1 cellular context compared by ENCODE assay signal in the genomic region with DNA sequence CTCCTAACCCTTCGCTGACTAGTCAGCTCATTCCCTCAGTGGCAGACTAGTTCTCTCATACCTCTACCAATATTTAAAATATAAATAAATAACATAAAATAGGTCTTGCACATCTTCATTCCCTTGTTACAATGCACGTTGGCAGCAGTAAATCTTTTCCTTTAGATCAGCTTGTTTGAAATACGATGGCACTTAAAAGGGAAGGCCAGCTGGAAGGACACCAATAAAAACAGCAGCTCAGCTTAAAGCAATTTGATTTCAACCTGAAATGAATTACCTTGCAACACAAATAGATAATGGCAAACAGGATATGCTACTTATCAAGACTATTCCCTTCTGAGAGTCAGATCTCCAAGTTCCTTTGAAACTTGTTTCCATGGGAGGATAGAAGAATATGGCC.
A peak's percentile ranks its signal among the peaks of the same experiment; 100 is the strongest.
TF ChIP-seq lines count a peak whose summit lies in the region.

No MANE protein-coding gene starts in this region.

TF ChIP-seq in HEK293, 187 proteins besides CTCF, POLR2A, EP300 and RAD21 (continued from another document):
- TF ChIP-seq, protein P1, sequence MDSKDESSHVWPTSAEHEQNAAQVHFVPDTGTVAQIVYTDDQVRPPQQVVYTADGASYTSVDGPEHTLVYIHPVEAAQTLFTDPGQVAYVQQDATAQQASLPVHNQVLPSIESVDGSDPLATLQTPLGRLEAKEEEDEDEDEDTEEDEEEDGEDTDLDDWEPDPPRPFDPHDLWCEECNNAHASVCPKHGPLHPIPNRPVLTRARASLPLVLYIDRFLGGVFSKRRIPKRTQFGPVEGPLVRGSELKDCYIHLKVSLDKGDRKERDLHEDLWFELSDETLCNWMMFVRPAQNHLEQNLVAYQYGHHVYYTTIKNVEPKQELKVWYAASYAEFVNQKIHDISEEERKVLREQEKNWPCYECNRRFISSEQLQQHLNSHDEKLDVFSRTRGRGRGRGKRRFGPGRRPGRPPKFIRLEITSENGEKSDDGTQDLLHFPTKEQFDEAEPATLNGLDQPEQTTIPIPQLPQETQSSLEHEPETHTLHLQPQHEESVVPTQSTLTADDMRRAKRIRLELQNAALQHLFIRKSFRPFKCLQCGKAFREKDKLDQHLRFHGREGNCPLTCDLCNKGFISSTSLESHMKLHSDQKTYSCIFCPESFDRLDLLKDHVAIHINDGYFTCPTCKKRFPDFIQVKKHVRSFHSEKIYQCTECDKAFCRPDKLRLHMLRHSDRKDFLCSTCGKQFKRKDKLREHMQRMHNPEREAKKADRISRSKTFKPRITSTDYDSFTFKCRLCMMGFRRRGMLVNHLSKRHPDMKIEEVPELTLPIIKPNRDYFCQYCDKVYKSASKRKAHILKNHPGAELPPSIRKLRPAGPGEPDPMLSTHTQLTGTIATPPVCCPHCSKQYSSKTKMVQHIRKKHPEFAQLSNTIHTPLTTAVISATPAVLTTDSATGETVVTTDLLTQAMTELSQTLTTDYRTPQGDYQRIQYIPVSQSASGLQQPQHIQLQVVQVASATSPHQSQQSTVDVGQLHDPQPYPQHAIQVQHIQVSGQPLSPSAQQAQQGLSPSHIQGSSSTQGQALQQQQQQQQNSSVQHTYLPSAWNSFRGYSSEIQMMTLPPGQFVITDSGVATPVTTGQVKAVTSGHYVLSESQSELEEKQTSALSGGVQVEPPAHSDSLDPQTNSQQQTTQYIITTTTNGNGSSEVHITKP (tag by site-specific recombination; IDR thresholded peaks at IDR 0.05), result no peak
- 0 out of 2 replicates have a peak, but pooled peaks have one; percentile 23 for TF ChIP-seq ZNF843 (tag by site-specific recombination; IDR thresholded peaks at IDR 0.05)
- TF ChIP-seq ZNF350 (tag by site-specific recombination; IDR thresholded peaks at IDR 0.05), result no peak
- no peak for TF ChIP-seq SCRT2 (tag by site-specific recombination; IDR thresholded peaks at IDR 0.05)
- no peak for TF ChIP-seq SETDB1 (IDR thresholded peaks at IDR 0.05; ENCODE audit: insufficient read length, low read length)
- TF ChIP-seq ZNF560 (tag by site-specific recombination; IDR thresholded peaks at IDR 0.05; ENCODE audit: borderline replicate concordance), result no peak
- peak; percentile 58; the same call in 1 of the 2 replicates for TF ChIP-seq TCF7L2 (IDR thresholded peaks at IDR 0.05; ENCODE audit: borderline replicate concordance, low read depth, low read length)
- no peak for TF ChIP-seq ELK4 (IDR thresholded peaks at IDR 0.05; ENCODE audit: borderline replicate concordance, low read depth, low read length)
- TF ChIP-seq OVOL3 (tag by site-specific recombination; IDR thresholded peaks at IDR 0.05), result 0 out of 2 replicates have a peak, but pooled peaks have one; percentile 39
- TF ChIP-seq ZNF837 (tag by site-specific recombination; IDR thresholded peaks at IDR 0.05), result no peak
- no peak for TF ChIP-seq ZNF398 (tag by site-specific recombination; IDR thresholded peaks at IDR 0.05)
- TF ChIP-seq ZBTB1 (tag by site-specific recombination; IDR thresholded peaks at IDR 0.05), result no peak
- TF ChIP-seq ZNF677 (tag by site-specific recombination; IDR thresholded peaks at IDR 0.05), result peak; percentile 55; the same call in 1 of the 2 replicates
